ENCODE assay signal across 11 cellular contexts in the genomic region with DNA sequence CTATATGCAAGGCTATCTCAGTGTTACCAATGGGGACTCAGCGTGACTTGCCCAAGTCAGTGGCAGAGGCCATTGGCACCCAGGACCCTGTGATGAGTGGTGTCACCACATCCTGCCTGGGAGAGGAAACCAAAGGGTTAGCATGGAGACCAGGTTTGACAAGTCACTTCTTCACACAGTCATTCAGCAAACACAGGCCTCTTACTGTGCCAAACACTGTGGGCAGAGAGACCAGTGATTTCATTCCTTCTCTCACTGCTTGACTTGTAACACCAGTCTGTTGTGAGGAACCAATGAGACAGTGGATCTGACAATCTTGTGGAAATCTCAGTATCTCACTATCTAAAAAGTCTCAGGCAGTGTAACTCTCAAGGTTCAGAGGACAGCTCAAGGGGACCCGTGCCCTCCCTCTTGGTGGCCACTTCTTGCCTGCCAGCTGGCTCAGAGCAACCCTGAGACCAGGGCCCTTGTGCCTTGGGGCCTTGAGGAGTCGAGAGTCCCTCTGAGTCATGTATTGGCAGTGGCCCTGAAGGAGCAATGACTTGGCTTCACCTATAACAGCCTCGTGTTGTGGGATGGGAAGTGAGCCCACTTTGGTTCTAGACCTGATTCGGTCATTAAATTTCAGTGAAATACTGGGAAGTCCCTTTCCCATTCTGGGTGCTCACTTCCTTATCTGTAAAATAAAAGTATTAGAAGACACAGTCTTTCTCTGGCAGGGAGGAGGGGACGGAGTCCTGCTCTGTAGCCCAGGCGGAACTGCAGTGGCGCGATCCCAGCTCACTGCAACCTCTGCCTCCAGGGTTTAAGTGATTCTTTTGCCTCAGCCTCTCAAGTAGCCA. TPM values are rescaled to one million over a fixed set of nuclear protein-coding genes. Genes with fewer than 3 reads are reported as not detected.
DNase-seq lines count a peak whose midpoint lies in the region; ATAC-seq and TF ChIP-seq lines count a peak whose summit lies in the region.
"Had no signal": no experiment of that assay in that cellular context is flagged by ENCODE, and none has a peak within 500 bp of the region (broad histone marks: within the 10 kb centered on the region; RNA-seq: fewer than 3 reads in every experiment).

No MANE protein-coding gene starts in this region.

- no peak overlapping the region for H3K4me3 Mint-ChIP-seq in endothelial cell (ENCODE audit: unreplicated experiment)
- H3K4me3 Mint-ChIP-seq: activated naive CD8-positive, alpha-beta T cell treated with anti-CD3 and anti-CD28 coated beads, Interleukin-2, amount 10 ng/mL, durations not matched to agents 7 days and 5 days had no signal

- H3K9me3 Mint-ChIP-seq in endothelial cell (ENCODE audit: unreplicated experiment), result no peaks in the 10 kb centered on the region
- H3K9me3 Mint-ChIP-seq: activated naive CD8-positive, alpha-beta T cell treated with anti-CD3 and anti-CD28 coated beads, Interleukin-2, amount 10 ng/mL, durations not matched to agents 7 days and 5 days had no signal

- TF ChIP-seq CTCF in GM20000 (IDR thresholded peaks at IDR 0.05; ENCODE audit: extremely low read depth, missing control alignments) (no peak), endothelial cell (IDR thresholded peaks at IDR 0.05; ENCODE audit: unreplicated experiment) (no peak)

- H3K4me1 Mint-ChIP-seq in endothelial cell (ENCODE audit: unreplicated experiment), result peaks cover 5% of the 10 kb centered on the region
- H3K4me1 Mint-ChIP-seq: activated naive CD8-positive, alpha-beta T cell treated with anti-CD3 and anti-CD28 coated beads, Interleukin-2, amount 10 ng/mL, durations not matched to agents 7 days and 5 days had no signal

- no peak overlapping the region for H3K27ac Mint-ChIP-seq in endothelial cell (ENCODE audit: unreplicated experiment)
- H3K27ac Mint-ChIP-seq: activated naive CD8-positive, alpha-beta T cell treated with anti-CD3 and anti-CD28 coated beads, Interleukin-2, amount 10 ng/mL, durations not matched to agents 7 days and 5 days had no signal

- DNase-seq in EL (peak; percentile 51), GM20000 (ENCODE audit: low spot score) (peak; percentile 37), M059J (ENCODE audit: low read depth) (peak; percentile 97), iris pigment epithelial cell (ENCODE audit: low read depth) (peak; percentile 49), endothelial cell (ENCODE audit: low spot score) (no peak), DMS 273 treated with DMSO at 0.1 percent for 48 hours (lab: John Stamatoyannopoulos, UW) (no peak)
- DNase-seq: activated naive CD8-positive, alpha-beta T cell treated with anti-CD3 and anti-CD28 coated beads, Interleukin-2, amount 10 ng/mL, durations not matched to agents 7 days and 5 days; midbrain; NCI-H774 had no signal

- peaks cover 3% of the 10 kb centered on the region for H3K27me3 Mint-ChIP-seq in endothelial cell (ENCODE audit: unreplicated experiment)
- H3K27me3 Mint-ChIP-seq: activated naive CD8-positive, alpha-beta T cell treated with anti-CD3 and anti-CD28 coated beads, Interleukin-2, amount 10 ng/mL, durations not matched to agents 7 days and 5 days had no signal

- no peaks in the 10 kb centered on the region for H3K36me3 Mint-ChIP-seq in endothelial cell (ENCODE audit: low read depth, unreplicated experiment)
- H3K36me3 Mint-ChIP-seq: activated naive CD8-positive, alpha-beta T cell treated with anti-CD3 and anti-CD28 coated beads, Interleukin-2, amount 10 ng/mL, durations not matched to agents 7 days and 5 days had no signal

- ATAC-seq in GM21526 (IDR thresholded peaks at IDR 0.05; ENCODE audit: low FRiP score, unreplicated experiment) (no peak), HG02970 (IDR thresholded peaks at IDR 0.05; ENCODE audit: low FRiP score, unreplicated experiment) (no peak)

RNA-seq across cellular contexts. Expression of a gene that starts 1.6 kb away (rescaled TPM):
- total RNA-seq in M059J (2014; rRNA removed; shearing (Covaris generic)), result 1.0 and 3.0 TPM in 2 replicates
- 1.2 TPM for total RNA-seq in endothelial cell (ENCODE audit: unreplicated experiment)
- total RNA-seq: activated naive CD8-positive, alpha-beta T cell treated with anti-CD3 and anti-CD28 coated beads, Interleukin-2, amount 10 ng/mL, durations not matched to agents 7 days and 5 days had no signal

Comparison
In these comparisons a context has a peak if more than half of its experiments do, and no peak if none do; other contexts are left out.
1. DNase-seq: peak in EL (single experiment), GM20000 (single experiment), M059J (single experiment) and iris pigment epithelial cell (single experiment); none in endothelial cell (single experiment) and DMS 273 treated with DMSO at 0.1 percent for 48 hours (single experiment).